In genomic region chr12:123041042-123041531, GRCh38 we compare ENCODE assay signal across 12 cellular contexts.
A peak's percentile ranks its signal among the peaks of the same experiment; 100 is the strongest.
DNase-seq lines count a peak whose midpoint lies in the region; FAIRE-seq and TF ChIP-seq lines count a peak whose summit lies in the region.
"Had no signal": no experiment of that assay in that cellular context is flagged by ENCODE, and none has a peak within 500 bp of the region (broad histone marks: within the 10 kb centered on the region; RNA-seq: fewer than 3 reads in every experiment).

No MANE protein-coding gene starts in this region.

- no peak overlapping the region for H3K4me3 ChIP-seq in ovary
- H3K4me3 ChIP-seq: breast epithelium, prostate gland had no signal

- peaks cover 38% of the 10 kb centered on the region for H3K4me1 ChIP-seq in ovary (ENCODE audit: insufficient read depth)
- H3K4me1 ChIP-seq: breast epithelium had no signal

- H3K36me3 ChIP-seq in ovary = no peaks in the 10 kb centered on the region
- H3K36me3 ChIP-seq: breast epithelium, prostate gland had no signal

- DNase-seq in DMS53 (lab: John Stamatoyannopoulos, UW) (peak; percentile 89), NCI-H1417 (lab: John Stamatoyannopoulos, UW) (peak; percentile 49 to 88 (median 73)), SHP77 treated with DMSO at 0.1 percent for 48 hours (lab: John Stamatoyannopoulos, UW) (peak; percentile 12), ovary (peak in 1 of 5 donors; percentile 43), frontal cortex (ENCODE audit: low spot score in 2 of 2) (no peak), C1 segment of cervical spinal cord (lab: John Stamatoyannopoulos, UW) (no peak), OCI-M2 (lab: John Stamatoyannopoulos, UW; ENCODE audit: unreplicated experiment) (no peak)
- DNase-seq: activated CD4-positive, alpha-beta T cell treated with anti-CD3 and anti-CD28 coated beads, Interleukin-2, amount 50 U/mL, for 4 hours; activated naive CD4-positive, alpha-beta T cell; midbrain had no signal

- TF ChIP-seq CTCF in ovary (IDR thresholded peaks at IDR 0.05) = no peak

- 88 to 92% (median 90%) methylated on average over 3 of the region's 3 CpGs for WGBS in ovary, 3 donors

- H3K27ac ChIP-seq in ovary = peak overlapping the region; percentile 60 to 77
- H3K27ac ChIP-seq: breast epithelium, prostate gland had no signal

- no peaks in the 10 kb centered on the region for H3K9me3 ChIP-seq in ovary
- H3K9me3 ChIP-seq: breast epithelium, prostate gland had no signal

- intact Hi-C loops in ovary (cut with DNase I) = loop anchor here (5.0 to 10.0 kb wide), 5 partner anchors 64 to 194 kb away; partner anchors contain the start of genes MPHOSPH9 (in 3 of the 4), MTRFR (in 3 of the 4), OGFOD2 (in 1 of the 4) and PITPNM2 (in 1 of the 4)

- H3K27me3 ChIP-seq in ovary = no peaks in the 10 kb centered on the region
- H3K27me3 ChIP-seq: breast epithelium had no signal

- TF ChIP-seq POLR2A in ovary (IDR thresholded peaks at IDR 0.05) = no peak

- TF ChIP-seq EP300 in ovary (IDR thresholded peaks at IDR 0.05) = no peak

- FAIRE-seq in frontal cortex (lab: Jason Lieb, UNC) = no peak

Comparison
In these comparisons a context has a peak if more than half of its experiments do, and no peak if none do; other contexts are left out.
1. DNase-seq: peak in DMS53 (single experiment), NCI-H1417 (3 of 3) and SHP77 treated with DMSO at 0.1 percent for 48 hours (single experiment); none in frontal cortex (0 of 2), C1 segment of cervical spinal cord (0 of 14) and OCI-M2 (single experiment).